ENCODE assay signal across 8 cellular contexts in the genomic region with DNA sequence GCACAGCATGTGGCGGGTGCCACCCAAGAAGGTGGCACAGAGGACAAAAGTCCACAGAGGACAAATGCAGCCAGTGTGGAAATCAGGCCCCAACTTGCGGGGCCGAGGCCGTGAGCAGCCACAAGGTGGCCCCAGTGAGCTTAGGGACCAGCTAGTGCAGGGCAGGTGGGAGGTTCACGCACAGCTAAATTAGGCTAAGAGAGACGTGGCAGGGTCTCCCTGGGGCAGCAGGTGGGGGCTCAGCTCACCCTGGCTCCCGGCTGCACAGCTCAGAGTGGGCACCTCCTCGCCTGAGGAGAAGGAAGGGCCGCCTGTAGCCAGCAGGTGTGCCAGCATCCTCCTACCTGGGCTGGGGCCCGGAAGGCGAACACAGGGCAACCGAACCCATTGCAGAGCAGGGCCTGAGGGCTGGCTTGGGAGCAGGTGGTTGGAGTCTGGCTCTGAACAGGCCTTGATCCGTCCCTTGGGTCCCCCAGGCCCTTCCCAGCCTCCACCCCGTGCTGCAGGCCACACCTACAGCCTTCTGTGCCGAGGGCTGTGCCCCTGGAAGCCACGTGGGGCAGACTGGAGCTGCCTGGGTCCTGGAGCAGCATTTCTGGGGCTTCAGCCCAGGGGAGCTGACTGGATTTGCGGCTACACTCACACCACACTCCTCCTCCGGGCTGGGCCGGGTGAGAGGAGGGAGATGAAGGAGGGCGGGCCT. TPM values are rescaled to one million over a fixed set of nuclear protein-coding genes. Genes with fewer than 3 reads are reported as not detected.
A peak's percentile ranks its signal among the peaks of the same experiment; 100 is the strongest.
DNase-seq lines count a peak whose midpoint lies in the region; ATAC-seq, FAIRE-seq and TF ChIP-seq lines count a peak whose summit lies in the region.

No MANE protein-coding gene starts in this region.

- no peaks in the 10 kb centered on the region for H3K79me2 ChIP-seq in osteoblast (ENCODE audit: insufficient read depth, low read length)

- no peaks in the 10 kb centered on the region for H3K27me3 Mint-ChIP-seq in activated T-cell treated with anti-CD3 and anti-CD28 coated beads, Interleukin-2, amount 50 U/mL, for 4 hours (ENCODE audit: low read depth)

- TF ChIP-seq CTCF in D721Med (IDR thresholded peaks at IDR 0.05; ENCODE audit: insufficient read depth, missing control alignments): peak; percentile 72
- TF ChIP-seq CTCF in fibroblast of mammary gland (conservative IDR thresholded peaks at IDR 0.05; ENCODE audit: control insufficient read depth, insufficient read depth, low read depth, low read length): peak; percentile 72
- peak; percentile 67 for TF ChIP-seq CTCF in osteoblast (IDR thresholded peaks at IDR 0.05; ENCODE audit: extremely low read depth, low read depth, low read length)
- TF ChIP-seq CTCF in tibial nerve (IDR thresholded peaks at IDR 0.05): peak; percentile 62 to 87 (median 86)

- 28 to 36% methylated on average over 19 of the region's 20 CpGs for WGBS in tibial nerve, 2 donors

- peak overlapping the region; percentile 59 for H3K4me3 Mint-ChIP-seq in activated T-cell treated with anti-CD3 and anti-CD28 coated beads, Interleukin-2, amount 50 U/mL, for 4 hours

- no peak for TF ChIP-seq EP300 in tibial nerve (IDR thresholded peaks at IDR 0.05)

- FAIRE-seq in D721Med (lab: Jason Lieb, UNC): no peak

- H2AFZ ChIP-seq in osteoblast (ENCODE audit: low read length): peak overlapping the region; percentile 74

- H3K36me3 ChIP-seq in osteoblast (ENCODE audit: insufficient read depth, low read length) (no peaks in the 10 kb centered on the region), tibial nerve (no peaks in the 10 kb centered on the region)

- H3K9me3 ChIP-seq in osteoblast (ENCODE audit: low read depth, low read length): no peaks in the 10 kb centered on the region
- no peaks in the 10 kb centered on the region for H3K9me3 ChIP-seq in tibial nerve

- H3K4me3 ChIP-seq in fibroblast of mammary gland (ENCODE audit: control insufficient read depth, low read depth, low read length) (no peak overlapping the region), osteoblast (ENCODE audit: insufficient read depth, low read length) (no peak overlapping the region), tibial nerve (no peak overlapping the region)

- H3K27ac ChIP-seq in osteoblast (ENCODE audit: low read depth, low read length) (no peak overlapping the region), tibial nerve (peak overlapping the region in 2 of 4 donors; percentile 10 to 43)

- peak; percentile 91 to 92 for ATAC-seq in activated T-cell treated with anti-CD3 and anti-CD28 coated beads, Interleukin-2, amount 50 U/mL, for 4 hours

- DNase-seq in D721Med (ENCODE audit: insufficient read length, low spot score) (peak; percentile 62), HUDEP-2 (lab: John Stamatoyannopoulos, UW; ENCODE audit: unreplicated experiment in 76 of 76) (peak in 71 of 76 experiments; percentile 16 to 83 (median 65)), fibroblast of mammary gland (ENCODE audit: low read depth) (peak; percentile 34), osteoblast (ENCODE audit: insufficient read length, low spot score, missing footprints) (peak; percentile 97), tibial nerve (ENCODE audit: low spot score in 2 of 2) (peak; percentile 64 to 79), mesenteric fat pad (ENCODE audit: low spot score) (no peak)
- DNase-seq in activated T-cell treated with anti-CD3 and anti-CD28 coated beads, Interleukin-2, amount 50 U/mL, for 4 hours: peak; percentile 79

- H3K27me3 ChIP-seq in osteoblast (ENCODE audit: insufficient read depth, low read length) (no peaks in the 10 kb centered on the region), tibial nerve (no peaks in the 10 kb centered on the region)

- no peak for TF ChIP-seq POLR2A in tibial nerve (IDR thresholded peaks at IDR 0.05)

- no peaks in the 10 kb centered on the region for H3K9me3 Mint-ChIP-seq in activated T-cell treated with anti-CD3 and anti-CD28 coated beads, Interleukin-2, amount 50 U/mL, for 4 hours

- H3K4me1 Mint-ChIP-seq in activated T-cell treated with anti-CD3 and anti-CD28 coated beads, Interleukin-2, amount 50 U/mL, for 4 hours (ENCODE audit: low read depth): peaks cover 3% of the 10 kb centered on the region

- H3K4me2 ChIP-seq in osteoblast (ENCODE audit: insufficient read depth, low read length): no peak overlapping the region

- H3K36me3 Mint-ChIP-seq in activated T-cell treated with anti-CD3 and anti-CD28 coated beads, Interleukin-2, amount 50 U/mL, for 4 hours (ENCODE audit: insufficient read depth): no peaks in the 10 kb centered on the region

- H3K4me1 ChIP-seq in osteoblast (ENCODE audit: insufficient read depth, low read length) (peaks cover 4% of the 10 kb centered on the region), tibial nerve (peaks cover 0 to 12% (median 8%) of the 10 kb centered on the region in 4 donors)

- H4K20me1 ChIP-seq in osteoblast (ENCODE audit: insufficient read depth, low read length): no peaks in the 10 kb centered on the region

TF ChIP-seq in PFSK-1, 5 proteins besides CTCF, POLR2A, EP300 and RAD21:
- TF ChIP-seq POLR2AphosphoS5 (IDR thresholded peaks at IDR 0.05; ENCODE audit: low read depth, low read length) (no peak), FOXP2 (optimal IDR thresholded peaks at IDR 0.05; ENCODE audit: borderline replicate concordance, extremely low read depth, extremely low read length, insufficient read depth) (peak; percentile 77)
TF ChIP-seq in PFSK-1: peak in this region for 1.

RNA-seq across cellular contexts. Expression of a gene that starts 26.1 kb away (rescaled TPM):
- 10.4 TPM for polyA plus RNA-seq in PFSK-1 (2012; ENCODE audit: insufficient read length, low read depth)
- total RNA-seq in activated T-cell treated with anti-CD3 and anti-CD28 coated beads, Interleukin-2, amount 50 U/mL, for 4 hours: under 1 TPM; 0.22 to 0.63 (median 0.38) TPM
- 2.7 and 3.6 TPM in 2 replicates for total RNA-seq in osteoblast
- 1 to 10 TPM; 1.0 to 5.9 (median 2.6) TPM for total RNA-seq in tibial nerve
- total RNA-seq in mesenteric fat pad: 1.8 TPM

RNA-seq across cellular contexts. Expression of a gene that starts 56.7 kb away (rescaled TPM):
- 15.4 TPM for polyA plus RNA-seq in PFSK-1 (2012; ENCODE audit: insufficient read length, low read depth)
- 10 to 100 TPM; 30.9 to 35.4 (median 33.0) TPM for total RNA-seq in activated T-cell treated with anti-CD3 and anti-CD28 coated beads, Interleukin-2, amount 50 U/mL, for 4 hours
- total RNA-seq in osteoblast (16.8 and 17.0 TPM in 2 replicates), tibial nerve (100 to 1,000 TPM in 1 of 4 donors, 10 to 100 TPM in 3; 18.2 to 299 (median 54.3) TPM), mesenteric fat pad (37.8 TPM)
